14 cellular contexts compared by ENCODE assay signal in genomic region chr11:125918140-125918840, GRCh38. TPM values are rescaled to one million over a fixed set of nuclear protein-coding genes. Genes with fewer than 3 reads are reported as not detected.
DNase-seq lines count a peak whose midpoint lies in the region; ATAC-seq and TF ChIP-seq lines count a peak whose summit lies in the region.
"Had no signal": no experiment of that assay in that cellular context is flagged by ENCODE, and none has a peak within 500 bp of the region (broad histone marks: within the 10 kb centered on the region; RNA-seq: fewer than 3 reads in every experiment).

No MANE protein-coding gene starts in this region.

- DNase-seq in GM04504 (ENCODE audit: low read depth) (peak; percentile 16), HFFc6 (no peak), WTC11 (ENCODE audit: low spot score) (no peak), mesendoderm (peak; percentile 22)
- no peak for DNase-seq in activated CD8-positive, alpha-beta memory T cell treated with anti-CD3 and anti-CD28 coated beads for 24 hours
- DNase-seq: C1 segment of cervical spinal cord, MM.1S, NCI-H1105 treated with DMSO at 0.1 percent for 48 hours, NCI-H187, NCI-H524 treated with DMSO at 0.1 percent for 48 hours, PC-9 had no signal

- H4K8ac ChIP-seq in mesendoderm (ENCODE audit: low read depth, low read length), result no peak overlapping the region

- H3K23ac ChIP-seq in mesendoderm (ENCODE audit: low read length), result no peak overlapping the region

- H3K4me2 ChIP-seq in mesendoderm (ENCODE audit: low read length), result no peak overlapping the region
- H3K4me2 ChIP-seq: PC-9 had no signal

- H3K56ac ChIP-seq in mesendoderm (ENCODE audit: low read length), result no peak overlapping the region

- CTCF ChIA-PET in WTC11 (lab: Charles Lee), result interaction anchor here (0.6 to 2.7 kb wide), 15 partner anchors 9 to 294 kb away, joined by 3 to 22 read pairs (median 4); partner anchors contain the start of genes FAM118B, PUS3 and RPUSD4

- TF ChIP-seq CTCF in HFFc6 (IDR thresholded peaks at IDR 0.05) (peak; percentile 39), WTC11 (IDR thresholded peaks at IDR 0.05) (no peak)

- H3K36me3 ChIP-seq in mesendoderm (ENCODE audit: control insufficient read depth, insufficient read depth, low read length), result no peaks in the 10 kb centered on the region

- ATAC-seq in WTC11 (peak; percentile 66), HG03175 (IDR thresholded peaks at IDR 0.05; ENCODE audit: unreplicated experiment) (no peak), HG02870 (IDR thresholded peaks at IDR 0.05; ENCODE audit: unreplicated experiment) (no peak)

- POLR2A ChIA-PET in WTC11 (lab: Charles Lee), result interaction anchor here (0.6 kb wide), 2 partner anchors 138 to 209 kb away, joined by 3 read pairs; no protein-coding TSS in a partner anchor

- H3K9ac ChIP-seq in mesendoderm (ENCODE audit: low read length), result no peak overlapping the region

- no peak overlapping the region for H2BK5ac ChIP-seq in mesendoderm (ENCODE audit: low read length)

- H3K79me2 ChIP-seq in mesendoderm (ENCODE audit: control insufficient read depth, insufficient read depth, low read length), result no peaks in the 10 kb centered on the region

- no peak overlapping the region for H4K5ac ChIP-seq in mesendoderm (ENCODE audit: low read length)

- H3K18ac ChIP-seq in mesendoderm (ENCODE audit: low read length), result no peak overlapping the region

- no peak overlapping the region for H3K4ac ChIP-seq in mesendoderm (ENCODE audit: low read depth, low read length)

- H3K27me3 Mint-ChIP-seq in HFFc6 (ENCODE audit: insufficient read depth), result peaks cover 38% of the 10 kb centered on the region
- no peaks in the 10 kb centered on the region for H3K27me3 Mint-ChIP-seq in WTC11 (ENCODE audit: low read depth)

- H3K4me1 Mint-ChIP-seq in HFFc6 (ENCODE audit: low read depth) (no peaks in the 10 kb centered on the region), WTC11 (no peaks in the 10 kb centered on the region)

- no peaks in the 10 kb centered on the region for H3K79me1 ChIP-seq in mesendoderm (ENCODE audit: low read length)

- no peak overlapping the region for H3K4me3 ChIP-seq in mesendoderm (ENCODE audit: low read length)
- H3K4me3 ChIP-seq: PC-9 had no signal

- H2AK5ac ChIP-seq in mesendoderm (ENCODE audit: low read length), result no peak overlapping the region

- H2BK120ac ChIP-seq in mesendoderm (ENCODE audit: low read depth, low read length), result no peak overlapping the region

- no peaks in the 10 kb centered on the region for H3K27me3 ChIP-seq in mesendoderm (ENCODE audit: insufficient read depth, low read length, poor library complexity)

- H2BK15ac ChIP-seq in mesendoderm (replicated peaks; ENCODE audit: low read depth), result no peak overlapping the region

- no peak overlapping the region for H3K27ac Mint-ChIP-seq in HFFc6
- H3K27ac Mint-ChIP-seq in WTC11, result 0 out of 2 replicates have a peak overlapping the region, but pooled peaks have one; percentile 12
- H3K27ac Mint-ChIP-seq: T-helper 1 cell treated with Interleukin-12 subunit alpha and Interleukin-12 subunit beta and Interleukin-4 antibody, amounts not matched to agents 30 μg/mL and 1 μg/mL, for 36 hours had no signal

- H3K4me1 ChIP-seq in mesendoderm (ENCODE audit: control insufficient read depth, low read depth, low read length), result no peaks in the 10 kb centered on the region

- H3K36me3 Mint-ChIP-seq in HFFc6 (ENCODE audit: low read depth), result no peaks in the 10 kb centered on the region
- no peaks in the 10 kb centered on the region for H3K36me3 Mint-ChIP-seq in WTC11

- no peaks in the 10 kb centered on the region for H3K9me3 Mint-ChIP-seq in HFFc6
- H3K9me3 Mint-ChIP-seq in WTC11, result no peaks in the 10 kb centered on the region
- H3K9me3 Mint-ChIP-seq: T-helper 1 cell treated with Interleukin-12 subunit alpha and Interleukin-12 subunit beta and Interleukin-4 antibody, amounts not matched to agents 30 μg/mL and 1 μg/mL, for 36 hours had no signal

- H3K4me3 Mint-ChIP-seq in HFFc6, result no peak overlapping the region
- no peak overlapping the region for H3K4me3 Mint-ChIP-seq in WTC11
- H3K4me3 Mint-ChIP-seq: T-helper 1 cell treated with Interleukin-12 subunit alpha and Interleukin-12 subunit beta and Interleukin-4 antibody, amounts not matched to agents 30 μg/mL and 1 μg/mL, for 36 hours had no signal

- H3K27ac ChIP-seq in mesendoderm (ENCODE audit: low read depth, low read length), result no peak overlapping the region
- H3K27ac ChIP-seq: PC-9 had no signal

- WGBS in mesendoderm (ENCODE audit: extremely low coverage, insufficient coverage, low lambda C conversion rate), result no CpG with 5 or more reads among the region's 13 CpGs

TF ChIP-seq in WTC11, 78 proteins besides CTCF, POLR2A, EP300 and RAD21 (continues in another document):
- TF ChIP-seq SP1 (CRISPR knock-in tag; conservative IDR thresholded peaks at IDR 0.05) (no peak), MAX (CRISPR knock-in tag; IDR thresholded peaks at IDR 0.05) (no peak), MYBL2 (CRISPR knock-in tag; IDR thresholded peaks at IDR 0.05) (no peak), NR1H2 (CRISPR knock-in tag; IDR thresholded peaks at IDR 0.05) (no peak), ZBTB43 (CRISPR knock-in tag; IDR thresholded peaks at IDR 0.05) (no peak), EMX1 (CRISPR knock-in tag; IDR thresholded peaks at IDR 0.05) (no peak), ARID4B (CRISPR knock-in tag; IDR thresholded peaks at IDR 0.05; ENCODE audit: borderline replicate concordance) (no peak), ZNF671 (CRISPR knock-in tag; IDR thresholded peaks at IDR 0.05) (no peak)

RNA-seq across cellular contexts. Expression of gene DDX25, which starts 14.0 kb away (rescaled TPM):
- total RNA-seq in HFFc6 (2021; fragmentation: NEBNext Ultra II Directional; extraction: Animal tissue kit (Norgen Biotek cat#: 25700)), result not detected
- 17.5 to 20.5 TPM (median 20.4 TPM) in 3 replicates for total RNA-seq in WTC11 (2021)
- polyA plus RNA-seq in mesendoderm (2013, experiment 1 of 2), result 11.5 TPM
- polyA plus RNA-seq in mesendoderm (2013, experiment 2 of 2), result 13.2 TPM

RNA-seq across cellular contexts. Expression of gene PUS3, which starts 15.3 kb away (rescaled TPM):
- total RNA-seq in HFFc6 (2021; fragmentation: NEBNext Ultra II Directional; extraction: Animal tissue kit (Norgen Biotek cat#: 25700)), result 10 to 100 TPM in 3 of 6 experiments, 1 to 10 TPM in 3; 7.5 to 13.6 (median 10.3) TPM
- total RNA-seq in WTC11 (2021), result 16.3 to 18.8 TPM (median 18.6 TPM) in 3 replicates
- polyA plus RNA-seq in mesendoderm (2013, experiment 1 of 2), result 24.3 TPM
- polyA plus RNA-seq in mesendoderm (2013, experiment 2 of 2), result 25.5 TPM

RNA-seq across cellular contexts. Expression of gene VSIG10L2, which starts 27.6 kb away (rescaled TPM):
- not detected for total RNA-seq in HFFc6 (2021; fragmentation: NEBNext Ultra II Directional; extraction: Animal tissue kit (Norgen Biotek cat#: 25700))
- total RNA-seq in WTC11 (2021), result not detected in 3 replicates
- polyA plus RNA-seq in mesendoderm (2013, experiment 1 of 2), result not detected
- not detected for polyA plus RNA-seq in mesendoderm (2013, experiment 2 of 2)
- total RNA-seq: PC-9 had no signal

RNA-seq across cellular contexts. Expression of gene HYLS1, which starts 30.8 kb away (rescaled TPM):
- 10 to 100 TPM in 4 of 6 experiments, 1 to 10 TPM in 2; 5.7 to 13.5 (median 12.7) TPM for total RNA-seq in HFFc6 (2021; fragmentation: NEBNext Ultra II Directional; extraction: Animal tissue kit (Norgen Biotek cat#: 25700))
- total RNA-seq in WTC11 (2021), result 8.0 to 8.1 TPM (median 8.1 TPM) in 3 replicates
- 10.4 TPM for polyA plus RNA-seq in mesendoderm (2013, experiment 1 of 2)
- polyA plus RNA-seq in mesendoderm (2013, experiment 2 of 2), result 10.0 TPM

Comparison
In these comparisons a context has a peak if more than half of its experiments do, and no peak if none do; other contexts are left out.
1. DNase-seq: peak in GM04504 (single experiment) and mesendoderm (single experiment); none in HFFc6 (single experiment), WTC11 (single experiment) and activated CD8-positive, alpha-beta memory T cell treated with anti-CD3 and anti-CD28 coated beads for 24 hours (single experiment).
2. RNA of gene DDX25, which starts 14.0 kb away (total RNA-seq): 17.5 to 20.5 TPM in WTC11; not detected in HFFc6; every median in the first group is over 10 times any median in the second.